Comparison of ENCODE assay signal across 14 cellular contexts in genomic region chr11:69321877-69322350, GRCh38. TPM values are rescaled to one million over a fixed set of nuclear protein-coding genes. Genes with fewer than 3 reads are reported as not detected.
DNase-seq lines count a peak whose midpoint lies in the region; ATAC-seq and TF ChIP-seq lines count a peak whose summit lies in the region.
"Had no signal": no experiment of that assay in that cellular context is flagged by ENCODE, and none has a peak within 500 bp of the region (broad histone marks: within the 10 kb centered on the region; RNA-seq: fewer than 3 reads in every experiment).

No MANE protein-coding gene starts in this region.

- ATAC-seq in HCT116 (peak; percentile 46; the same call in 1 of the 2 replicates), GM21529 (IDR thresholded peaks at IDR 0.05; ENCODE audit: unreplicated experiment) (no peak), HG02840 (IDR thresholded peaks at IDR 0.05; ENCODE audit: low FRiP score, unreplicated experiment) (no peak), GM19395 (IDR thresholded peaks at IDR 0.05; ENCODE audit: unreplicated experiment) (no peak)

- RAD21 ChIA-PET in HCT116 (lab: Charles Lee; ENCODE audit: low non-redundant PET in 1 of 2, low total read pairs in 2 of 2, uncharacterized antibody in 2 of 2, unreplicated experiment in 2 of 2): no interaction called here

- H3K36me3 Mint-ChIP-seq in activated CD4-positive, alpha-beta memory T cell treated with anti-CD3 and anti-CD28 coated beads for 36 hours: no peaks in the 10 kb centered on the region

- H3K4me3 Mint-ChIP-seq in activated CD4-positive, alpha-beta memory T cell treated with anti-CD3 and anti-CD28 coated beads for 36 hours: no peak overlapping the region

- H4K20me1 ChIP-seq in HCT116 (ENCODE audit: insufficient read depth): peaks cover 5% of the 10 kb centered on the region

- intact Hi-C loops in HCT116 (cut with micrococcal nuclease) (no loop called here), ascending aorta (cut with DNase I) (loop anchor here (1.0 to 10.0 kb wide), 2 partner anchors 25 to 313 kb away; no protein-coding TSS in a partner anchor)
- intact Hi-C loops in activated CD4-positive, alpha-beta memory T cell treated with anti-CD3 and anti-CD28 coated beads for 36 hours (cut with micrococcal nuclease): no loop called here

- TF ChIP-seq CTCF in HCT116 (IDR thresholded peaks at IDR 0.05 in 2 of 3, conservative IDR thresholded peaks at IDR 0.05 in 1 of 3; ENCODE audit: borderline replicate concordance in 1 of 3, insufficient read depth in 1 of 3, low read depth in 2 of 3, low read length in 2 of 3): no peak
- TF ChIP-seq CTCF in ascending aorta (IDR thresholded peaks at IDR 0.05): no peak

- H3K36me3 ChIP-seq in HCT116 (ENCODE audit: control insufficient read depth in 1 of 2, insufficient read depth in 2 of 2, low read length in 2 of 2) (peaks cover 0 to 15% of the 10 kb centered on the region in 2 experiments; a peak in 1 of 4 replicates), ascending aorta (no peaks in the 10 kb centered on the region)
- H3K36me3 ChIP-seq: neutrophil had no signal

- DNase-seq in ACHN: peak; percentile 36
- no peak for DNase-seq in HCT116 (ENCODE audit: low read depth, low spot score)
- peak; percentile 78 to 94 for DNase-seq in ascending aorta (ENCODE audit: low spot score in 2 of 2)
- DNase-seq in islet precursor cell: peak; percentile 67
- no peak for DNase-seq in activated CD4-positive, alpha-beta memory T cell treated with anti-CD3 and anti-CD28 coated beads for 36 hours
- DNase-seq: COR-L47; effector memory CD4-positive, alpha-beta T cell; stimulated activated CD4-positive, alpha-beta T cell treated with anti-CD3 and anti-CD28 coated beads, Interleukin-2, amount 100 ng/mL, for 24 hours had no signal

- H3K27ac ChIP-seq in HCT116 (ENCODE audit: low read depth, low read length): peak overlapping the region; percentile 44
- H3K27ac ChIP-seq in ascending aorta: peak overlapping the region; percentile 86 to 90
- H3K27ac ChIP-seq: neutrophil, VCaP had no signal

- peaks cover 100% of the 10 kb centered on the region for H3K79me2 ChIP-seq in HCT116 (ENCODE audit: insufficient read depth, low read length)

- H3K9me3 ChIP-seq in HCT116 (ENCODE audit: control insufficient read depth in 1 of 2, insufficient read depth in 1 of 2, low read depth in 1 of 2, low read length in 2 of 2) (no peaks in the 10 kb centered on the region; a peak in 1 of 4 replicates), ascending aorta (peaks cover 5% of the 10 kb centered on the region in 2 donors)
- H3K9me3 ChIP-seq: neutrophil had no signal

- H3K9me2 ChIP-seq in HCT116 (ENCODE audit: insufficient read depth): no peaks in the 10 kb centered on the region

- H3K27me3 ChIP-seq in HCT116 (ENCODE audit: insufficient read depth, low read length) (no peaks in the 10 kb centered on the region), ascending aorta (no peaks in the 10 kb centered on the region)
- H3K27me3 ChIP-seq: neutrophil had no signal

- peak overlapping the region; percentile 52 for H3K9ac ChIP-seq in HCT116 (ENCODE audit: low read length)

- in situ Hi-C loops in ACHN (cut with HindIII; ENCODE audit: low pct_ligation_motif_present, low pct_unique_long_range_greater_than_20kb, low sequenced_read_pairs): no loop called here

- CTCF ChIA-PET in HCT116 (lab: Charles Lee): no interaction called here
- CTCF ChIA-PET in activated CD4-positive, alpha-beta memory T cell treated with anti-CD3 and anti-CD28 coated beads for 36 hours (lab: Charles Lee): no interaction called here

- no peak for TF ChIP-seq RAD21 in HCT116 (IDR thresholded peaks at IDR 0.05; ENCODE audit: low read depth)

- H3K27ac Mint-ChIP-seq in activated CD4-positive, alpha-beta memory T cell treated with anti-CD3 and anti-CD28 coated beads for 36 hours: no peak overlapping the region
- H3K27ac Mint-ChIP-seq: activated T-helper 2 cell treated with anti-CD3 and anti-CD28 coated beads, Interferon-gamma antibody, Interleukin-2, Interleukin-4, amounts not matched to agents 10 μg/mL and 5 μg/mL and 100 μg/mL, durations not matched to agents 14 hours and 24 hours and 36 hours had no signal

- peaks cover 11% of the 10 kb centered on the region for H3K4me1 Mint-ChIP-seq in activated CD4-positive, alpha-beta memory T cell treated with anti-CD3 and anti-CD28 coated beads for 36 hours (ENCODE audit: low read depth)

- H3K4me3 ChIP-seq in HCT116 (replicated peaks in 1 of 2; ENCODE audit: low read depth in 1 of 2, low read length in 2 of 2) (no peak overlapping the region), ascending aorta (no peak overlapping the region)

- peaks cover 13 to 63% of the 10 kb centered on the region in 2 experiments for H3K4me1 ChIP-seq in HCT116 (ENCODE audit: control insufficient read depth in 1 of 2, insufficient read depth in 2 of 2, low read length in 2 of 2)
- H3K4me1 ChIP-seq in ascending aorta: peaks cover 8 to 20% of the 10 kb centered on the region in 2 donors

- peak overlapping the region; percentile 58 for H3K4me2 ChIP-seq in HCT116 (ENCODE audit: low read length)

- POLR2A ChIA-PET in HCT116 (lab: Charles Lee): no interaction called here
- POLR2A ChIA-PET in activated CD4-positive, alpha-beta memory T cell treated with anti-CD3 and anti-CD28 coated beads for 36 hours (lab: Charles Lee): no interaction called here

- H2AFZ ChIP-seq in HCT116 (ENCODE audit: low read depth, low read length, poor library complexity, severe bottlenecking): no peak overlapping the region

- BruUV-seq in HCT116 (replicated peaks; lab: Mats Ljungman, UMichigan): no TSS peak

- H3K27me3 Mint-ChIP-seq in activated CD4-positive, alpha-beta memory T cell treated with anti-CD3 and anti-CD28 coated beads for 36 hours: no peaks in the 10 kb centered on the region

- peaks cover 3% of the 10 kb centered on the region for H3K9me3 Mint-ChIP-seq in activated CD4-positive, alpha-beta memory T cell treated with anti-CD3 and anti-CD28 coated beads for 36 hours

- TF ChIP-seq POLR2A in HCT116 (IDR thresholded peaks at IDR 0.05; ENCODE audit: borderline replicate concordance, extremely low read depth, insufficient read depth, insufficient read length): no peak

TF ChIP-seq in HCT116, 20 proteins besides CTCF, POLR2A, EP300 and RAD21 (continues in another document):
- TF ChIP-seq SP1 (IDR thresholded peaks at IDR 0.05; ENCODE audit: low read depth): peak; percentile 49; the same call in 1 of the 2 replicates
- no peak for TF ChIP-seq EGR1 (IDR thresholded peaks at IDR 0.05; ENCODE audit: low read depth)
- no peak for TF ChIP-seq CEBPB (IDR thresholded peaks at IDR 0.05; ENCODE audit: low read depth)
- TF ChIP-seq ELF1 (IDR thresholded peaks at IDR 0.05; ENCODE audit: borderline replicate concordance, low read depth): no peak
- no peak for TF ChIP-seq SIN3A (IDR thresholded peaks at IDR 0.05; ENCODE audit: low read depth)
- TF ChIP-seq ZFX (IDR thresholded peaks at IDR 0.05): no peak
- TF ChIP-seq JUND (IDR thresholded peaks at IDR 0.05): peak; percentile 42
- peak; percentile 59 for TF ChIP-seq FOSL1 (IDR thresholded peaks at IDR 0.05; ENCODE audit: low read depth)
- no peak for TF ChIP-seq CBX3 (IDR thresholded peaks at IDR 0.05; ENCODE audit: low read depth)
- TF ChIP-seq REST (IDR thresholded peaks at IDR 0.05; ENCODE audit: low read depth): no peak
- TF ChIP-seq EZH2phosphoT487 (IDR thresholded peaks at IDR 0.05; ENCODE audit: borderline replicate concordance): no peak
- TF ChIP-seq ZBTB33 (IDR thresholded peaks at IDR 0.05; ENCODE audit: extremely low read depth, insufficient replicate concordance, low read length): no peak

RNA-seq across cellular contexts. Expression of gene MYEOV, which starts 28.0 kb away (rescaled TPM):
- 135 TPM for total RNA-seq in HCT116 (2021; ENCODE audit: unreplicated experiment)
- 123 and 126 TPM in 2 replicates for polyA plus RNA-seq in HCT116 (2012)
- total RNA-seq in ascending aorta: not detected
- total RNA-seq in activated CD4-positive, alpha-beta memory T cell treated with anti-CD3 and anti-CD28 coated beads for 36 hours: under 1 TPM in 1 of 2 experiments, not detected in 1; 0.14 TPM

Comparison
In these comparisons a context has a peak if more than half of its experiments do, and no peak if none do; other contexts are left out.
1. DNase-seq: peak in ACHN (single experiment), ascending aorta (2 of 2) and islet precursor cell (single experiment); none in HCT116 (single experiment) and activated CD4-positive, alpha-beta memory T cell treated with anti-CD3 and anti-CD28 coated beads for 36 hours (single experiment).
2. RNA of gene MYEOV, which starts 28.0 kb away (total RNA-seq): 135 TPM in HCT116 (single experiment); 0.14 TPM in activated CD4-positive, alpha-beta memory T cell treated with anti-CD3 and anti-CD28 coated beads for 36 hours and not detected in ascending aorta (single experiment); every median in the first group is over 100 times any median in the second.